In genomic region chr2:187138240-187138639, GRCh38 we compare ENCODE assay signal across 9 cellular contexts.
DNase-seq lines count a peak whose midpoint lies in the region; ATAC-seq and TF ChIP-seq lines count a peak whose summit lies in the region.
"Had no signal": no experiment of that assay in that cellular context is flagged by ENCODE, and none has a peak within 500 bp of the region (broad histone marks: within the 10 kb centered on the region; RNA-seq: fewer than 3 reads in every experiment).

No MANE protein-coding gene starts in this region.

- no peak overlapping the region for H2AFZ ChIP-seq in PC-9

- ATAC-seq in GM21717 (IDR thresholded peaks at IDR 0.05; ENCODE audit: unreplicated experiment), result no peak

- peak; percentile 51; the same call in 1 of the 2 replicates for TF ChIP-seq CTCF in PC-9 (conservative IDR thresholded peaks at IDR 0.05)

- no peaks in the 10 kb centered on the region for H3K27me3 ChIP-seq in PC-9 (ENCODE audit: insufficient read depth, low read depth)
- H3K27me3 ChIP-seq: uterus had no signal

- no peaks in the 10 kb centered on the region for H3K79me2 ChIP-seq in PC-9 (ENCODE audit: low read depth)

- no peaks in the 10 kb centered on the region for H3K9me3 ChIP-seq in PC-9 (ENCODE audit: insufficient read depth, low read depth)
- H3K9me3 ChIP-seq: uterus had no signal

- no peaks in the 10 kb centered on the region for H3K9me2 ChIP-seq in PC-9 (ENCODE audit: insufficient read depth)

- no peak overlapping the region for H3K27ac ChIP-seq in PC-9
- H3K27ac ChIP-seq: uterus had no signal

- POLR2A ChIA-PET in PC-9 (lab: Charles Lee; ENCODE audit: unreplicated experiment), result no interaction called here

- in situ Hi-C loops in Caki2 (cut with HindIII; ENCODE audit: low pct_unique_long_range_greater_than_20kb, low sequenced_read_pairs), result no loop called here

- CTCF ChIA-PET in PC-9 (lab: Charles Lee), result interaction anchor here (0.7 kb wide), 1 partner anchor 720 kb away, joined by 3 read pairs; no protein-coding TSS in a partner anchor

- H3F3A ChIP-seq in PC-9 (ENCODE audit: insufficient read depth, low read depth), result no peaks in the 10 kb centered on the region

- no peaks in the 10 kb centered on the region for H4K20me1 ChIP-seq in PC-9 (ENCODE audit: insufficient read depth)

- no peak overlapping the region for H3K4me3 ChIP-seq in PC-9
- H3K4me3 ChIP-seq: uterus had no signal

- intact Hi-C loops in PC-9 (cut with micrococcal nuclease; ENCODE audit: unreplicated experiment), result no loop called here

- DNase-seq in Caki2 (ENCODE audit: low read depth) (peak; percentile 31), H4 (ENCODE audit: low spot score) (peak; percentile 29), PC-9 (peak in 1 of 2 experiments; percentile 2), foreskin melanocyte (peak; percentile 14), stromal cell of bone marrow (ENCODE audit: low read depth) (peak; percentile 17), hepatic stellate cell (ENCODE audit: low spot score) (no peak)
- no peak for DNase-seq in stimulated activated CD4-positive, alpha-beta T cell treated with anti-CD3 and anti-CD28 coated beads, Interleukin-4, amount 100 ng/mL, for 4 hours

- no peak overlapping the region for H3K4me2 ChIP-seq in PC-9

- BruUV-seq in PC-9 (replicated peaks; lab: Mats Ljungman, UMichigan), result no TSS peak

- no peaks in the 10 kb centered on the region for H3K4me1 ChIP-seq in PC-9 (replicated peaks; ENCODE audit: insufficient read depth)
- H3K4me1 ChIP-seq: uterus had no signal

- H3K36me3 ChIP-seq in PC-9 (ENCODE audit: low read depth), result no peaks in the 10 kb centered on the region
- H3K36me3 ChIP-seq: uterus had no signal

Comparison
In these comparisons a context has a peak if more than half of its experiments do, and no peak if none do; other contexts are left out.
1. DNase-seq: peak in Caki2 (single experiment), H4 (single experiment), foreskin melanocyte (single experiment) and stromal cell of bone marrow (single experiment); none in hepatic stellate cell (single experiment) and stimulated activated CD4-positive, alpha-beta T cell treated with anti-CD3 and anti-CD28 coated beads, Interleukin-4, amount 100 ng/mL, for 4 hours (0 of 2).